8 cellular contexts compared by ENCODE assay signal in the genomic region with DNA sequence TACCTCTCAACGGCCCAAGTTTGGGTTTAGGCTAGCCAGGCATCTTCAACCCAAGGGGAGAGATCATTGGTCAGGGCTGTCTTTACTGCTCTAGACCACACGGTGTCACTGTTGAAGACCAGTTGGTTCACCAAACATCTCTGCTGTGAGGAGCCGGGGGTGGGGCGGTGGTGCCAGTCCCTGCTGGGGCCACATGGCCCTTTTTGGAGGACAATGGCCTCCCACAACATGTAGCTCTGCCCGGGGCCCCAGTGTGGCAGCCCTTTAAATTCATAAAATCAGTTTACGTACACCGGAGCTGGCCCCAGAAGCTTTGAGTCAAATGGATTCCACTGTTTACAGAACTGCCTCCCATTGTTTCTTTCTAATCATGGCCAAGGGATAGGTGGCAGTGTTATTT. TPM values are rescaled to one million over a fixed set of nuclear protein-coding genes. Genes with fewer than 3 reads are reported as not detected.
DNase-seq lines count a peak whose midpoint lies in the region; ATAC-seq and TF ChIP-seq lines count a peak whose summit lies in the region.

No MANE protein-coding gene starts in this region.

- peak; percentile 73 for ATAC-seq in GM18870 (IDR thresholded peaks at IDR 0.05; ENCODE audit: unreplicated experiment)
- ATAC-seq in HG03066 (IDR thresholded peaks at IDR 0.05; ENCODE audit: low read depth, unreplicated experiment) = peak; percentile 77

- DNase-seq in CMK (ENCODE audit: low read depth) (peak; percentile 17), NCI-H2171 treated with DMSO at 0.1 percent for 48 hours (lab: John Stamatoyannopoulos, UW) (peak; percentile 1), fibroblast of the aortic adventitia (ENCODE audit: low read depth) (peak; percentile 64), nucleus accumbens (lab: John Stamatoyannopoulos, UW) (peak in 37 of 56 donors; percentile 3 to 48 (median 24))
- DNase-seq in activated CD4-positive, alpha-beta T cell treated with anti-CD3 and anti-CD28 coated beads, Interleukin-2, amount 50 U/mL, for 48 hours = peak; percentile 27 to 44
- DNase-seq in activated CD4-positive, CD25-positive, alpha-beta regulatory T cell (lab: John Stamatoyannopoulos, UW) = no peak

- no peak overlapping the region for H3K4me3 ChIP-seq in fibroblast of the aortic adventitia (ENCODE audit: low read depth, low read length)

- peak; percentile 75 for TF ChIP-seq CTCF in fibroblast of the aortic adventitia (IDR thresholded peaks at IDR 0.05; ENCODE audit: insufficient read depth, low read length)

RNA-seq across cellular contexts. Expression of gene TM4SF18, which starts 19.1 kb away (rescaled TPM):
- total RNA-seq in fibroblast of the aortic adventitia (ENCODE audit: low replicate concordance) = 0.27 and 1.3 TPM in 2 replicates

RNA-seq across cellular contexts. Expression of gene TM4SF1, which starts 24.9 kb away (rescaled TPM):
- 213 and 299 TPM in 2 replicates for total RNA-seq in fibroblast of the aortic adventitia (ENCODE audit: low replicate concordance)

Comparison
In these comparisons a context has a peak if more than half of its experiments do, and no peak if none do; other contexts are left out.
1. DNase-seq: peak in CMK (single experiment), NCI-H2171 treated with DMSO at 0.1 percent for 48 hours (single experiment), activated CD4-positive, alpha-beta T cell treated with anti-CD3 and anti-CD28 coated beads, Interleukin-2, amount 50 U/mL, for 48 hours (2 of 2), fibroblast of the aortic adventitia (single experiment) and nucleus accumbens (37 of 56); none in activated CD4-positive, CD25-positive, alpha-beta regulatory T cell (0 of 4).